In genomic region chr14:50047274-50047676, GRCh38 we compare ENCODE assay signal across 9 cellular contexts.
DNase-seq lines count a peak whose midpoint lies in the region; ATAC-seq and TF ChIP-seq lines count a peak whose summit lies in the region.
"Had no signal": no experiment of that assay in that cellular context is flagged by ENCODE, and none has a peak within 500 bp of the region (broad histone marks: within the 10 kb centered on the region; RNA-seq: fewer than 3 reads in every experiment).

No MANE protein-coding gene starts in this region.

- DNase-seq in RPMI8226 (peak; percentile 8), left lung (no peak), brain microvascular endothelial cell (no peak), SW 1271 (lab: John Stamatoyannopoulos, UW) (no peak), NCI-H1930 (lab: John Stamatoyannopoulos, UW) (no peak), sigmoid colon (no peak)

- in situ Hi-C loops in brain microvascular endothelial cell (cut with HindIII; ENCODE audit: low pct_ligation_motif_present, low sequenced_read_pairs): no loop called here

- H3K9me3 ChIP-seq in left lung: no peaks in the 10 kb centered on the region
- H3K9me3 ChIP-seq in sigmoid colon: no peaks in the 10 kb centered on the region
- H3K9me3 ChIP-seq: tibial artery had no signal

- peaks cover 19 to 34% of the 10 kb centered on the region in 2 donors for H3K4me1 ChIP-seq in left lung
- H3K4me1 ChIP-seq in sigmoid colon: peaks cover 0 to 21% (median 20%) of the 10 kb centered on the region in 4 donors

- H3K27me3 ChIP-seq in left lung (no peaks in the 10 kb centered on the region), brain microvascular endothelial cell (replicated peaks) (no peaks in the 10 kb centered on the region), sigmoid colon (no peaks in the 10 kb centered on the region)
- H3K27me3 ChIP-seq: tibial artery had no signal

- no peaks in the 10 kb centered on the region for H3K36me3 ChIP-seq in left lung
- H3K36me3 ChIP-seq in brain microvascular endothelial cell (replicated peaks): no peaks in the 10 kb centered on the region
- no peaks in the 10 kb centered on the region for H3K36me3 ChIP-seq in sigmoid colon
- H3K36me3 ChIP-seq: tibial artery had no signal

- H3K27ac ChIP-seq in left lung (peak overlapping the region; percentile 13 to 24), brain microvascular endothelial cell (no peak overlapping the region), sigmoid colon (peak overlapping the region in 2 of 4 donors; percentile 27 to 79)

- H3K4me3 ChIP-seq in left lung: no peak overlapping the region
- no peak overlapping the region for H3K4me3 ChIP-seq in brain microvascular endothelial cell (ENCODE audit: low read depth, low read length)
- H3K4me3 ChIP-seq in sigmoid colon: no peak overlapping the region
- H3K4me3 ChIP-seq: tibial artery had no signal

- TF ChIP-seq POLR2A in sigmoid colon (IDR thresholded peaks at IDR 0.05): no peak

- no peak for TF ChIP-seq EP300 in sigmoid colon (IDR thresholded peaks at IDR 0.05)

- no peak for TF ChIP-seq CTCF in left lung (IDR thresholded peaks at IDR 0.05)
- no peak for TF ChIP-seq CTCF in brain microvascular endothelial cell (IDR thresholded peaks at IDR 0.05; ENCODE audit: low read depth, low read length, missing control alignments)
- TF ChIP-seq CTCF in sigmoid colon (IDR thresholded peaks at IDR 0.05): no peak

- ATAC-seq in GM18873 (IDR thresholded peaks at IDR 0.05; ENCODE audit: low FRiP score, unreplicated experiment) (peak; percentile 73), HG02678 (IDR thresholded peaks at IDR 0.05; ENCODE audit: unreplicated experiment) (peak; percentile 69), left lung (peak; percentile 55)

- intact Hi-C loops in left lung (cut with DNase I) (no loop called here), sigmoid colon (cut with DNase I) (no loop called here)
